Comparison of ENCODE assay signal across 8 cellular contexts in the genomic region with DNA sequence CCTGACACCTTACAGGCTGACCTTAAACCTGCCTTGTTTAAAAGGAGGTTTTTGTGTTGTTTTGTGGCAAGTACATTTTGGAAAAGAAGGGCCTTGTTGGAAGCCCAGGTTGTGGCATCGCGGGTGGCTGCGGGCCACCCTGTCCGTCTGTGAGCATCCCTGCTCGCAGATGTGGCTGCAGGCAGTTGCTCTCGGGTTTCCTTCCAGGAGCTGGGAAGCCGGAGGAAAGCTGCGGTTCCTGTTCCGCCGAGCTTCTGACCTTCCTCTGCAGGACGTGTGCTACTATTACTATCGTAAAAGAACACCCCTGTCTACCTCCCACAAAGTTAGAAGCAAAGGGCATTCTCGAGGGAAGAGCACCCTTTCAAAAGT. TPM values are rescaled to one million over a fixed set of nuclear protein-coding genes. Genes with fewer than 3 reads are reported as not detected.
A peak's percentile ranks its signal among the peaks of the same experiment; 100 is the strongest.
DNase-seq lines count a peak whose midpoint lies in the region; ATAC-seq and TF ChIP-seq lines count a peak whose summit lies in the region.

No MANE protein-coding gene starts in this region.

- no peaks in the 10 kb centered on the region for H3K27me3 ChIP-seq in OCI-LY3 (ENCODE audit: low read depth, low read length)

- intact Hi-C loops in activated CD4-positive, alpha-beta T cell treated with anti-CD3 and anti-CD28 coated beads for 36 hours (cut with DNase I, micrococcal nuclease), result loop anchor here (1.0 to 10.0 kb wide), 10 partner anchors 48 to 535 kb away; a partner anchor contains a TSS

- peak overlapping the region; percentile 91 for H3K27ac Mint-ChIP-seq in activated CD4-positive, alpha-beta T cell treated with anti-CD3 and anti-CD28 coated beads for 36 hours

- 0 out of 2 replicates have a peak overlapping the region, but pooled peaks have one; percentile 60 for H3K27ac ChIP-seq in OCI-LY3 (ENCODE audit: low read length)

- CTCF ChIA-PET in activated CD4-positive, alpha-beta T cell treated with anti-CD3 and anti-CD28 coated beads for 36 hours (lab: Charles Lee), result interaction anchor here (0.8 to 1.1 kb wide), 2 partner anchors 16 to 332 kb away, joined by 3 read pairs; no protein-coding TSS in a partner anchor

- peak overlapping the region; percentile 89 for H3K4me3 Mint-ChIP-seq in activated CD4-positive, alpha-beta T cell treated with anti-CD3 and anti-CD28 coated beads for 36 hours

- peaks cover 7% of the 10 kb centered on the region for H3K36me3 Mint-ChIP-seq in activated CD4-positive, alpha-beta T cell treated with anti-CD3 and anti-CD28 coated beads for 36 hours (ENCODE audit: low read depth)

- DNase-seq in activated CD4-positive, alpha-beta T cell treated with anti-CD3 and anti-CD28 coated beads for 36 hours, result peak; percentile 41
- DNase-seq in activated CD4-positive, alpha-beta T cell treated with anti-CD3 and anti-CD28 coated beads for 1 hour, result no peak
- DNase-seq in HFF-Myc (ENCODE audit: extremely low read depth, low read depth), result peak; percentile 6
- DNase-seq in choroid plexus epithelial cell (ENCODE audit: low read depth), result peak; percentile 52
- DNase-seq in left lobe of liver (ENCODE audit: low spot score), result peak; percentile 54
- peak; percentile 6 for DNase-seq in stromal cell of bone marrow (ENCODE audit: low read depth)
- no peak for DNase-seq in omental fat pad (ENCODE audit: low spot score)

- ATAC-seq in activated CD4-positive, alpha-beta T cell treated with anti-CD3 and anti-CD28 coated beads for 36 hours, result no peak
- ATAC-seq in left lobe of liver, result peak; percentile 43
- no peak for ATAC-seq in omental fat pad (ENCODE audit: low FRiP score)

- H3K27me3 Mint-ChIP-seq in activated CD4-positive, alpha-beta T cell treated with anti-CD3 and anti-CD28 coated beads for 36 hours, result no peaks in the 10 kb centered on the region

- H3K4me3 ChIP-seq in HFF-Myc (replicated peaks; ENCODE audit: low read depth, low read length), result peak overlapping the region; percentile 87
- peak overlapping the region; percentile 99 for H3K4me3 ChIP-seq in OCI-LY3 (ENCODE audit: low read length)
- peak overlapping the region; percentile 88 for H3K4me3 ChIP-seq in choroid plexus epithelial cell (ENCODE audit: low read depth, low read length)

- peaks cover 30% of the 10 kb centered on the region for H3K4me1 Mint-ChIP-seq in activated CD4-positive, alpha-beta T cell treated with anti-CD3 and anti-CD28 coated beads for 36 hours

- peaks cover 9% of the 10 kb centered on the region for H3K4me1 ChIP-seq in OCI-LY3 (ENCODE audit: low read length)

- TF ChIP-seq CTCF in HFF-Myc (IDR thresholded peaks at IDR 0.05; ENCODE audit: low read depth, low read length, missing control alignments) (peak; percentile 4), OCI-LY3 (IDR thresholded peaks at IDR 0.05; ENCODE audit: low read depth, low read length) (no peak), choroid plexus epithelial cell (conservative IDR thresholded peaks at IDR 0.05; ENCODE audit: low read depth, low read length) (no peak), omental fat pad (IDR thresholded peaks at IDR 0.05) (no peak)

- no peaks in the 10 kb centered on the region for H3K9me3 ChIP-seq in OCI-LY3 (ENCODE audit: insufficient read depth, low read length)

- H3K36me3 ChIP-seq in OCI-LY3 (replicated peaks; ENCODE audit: low read depth, low read length), result peaks cover 3% of the 10 kb centered on the region

- POLR2A ChIA-PET in activated CD4-positive, alpha-beta T cell treated with anti-CD3 and anti-CD28 coated beads for 36 hours (lab: Charles Lee), result no interaction called here

- H2AFZ ChIP-seq in OCI-LY3 (ENCODE audit: low read depth, low read length), result peak overlapping the region; percentile 76; the same call in 1 of the 2 replicates

- peaks cover 28% of the 10 kb centered on the region for H3K79me2 ChIP-seq in OCI-LY3 (ENCODE audit: low read length)

- peak overlapping the region; percentile 95 for H3K4me2 ChIP-seq in OCI-LY3 (ENCODE audit: low read length)

- H3K9ac ChIP-seq in OCI-LY3 (ENCODE audit: low read length), result peak overlapping the region; percentile 94

- peaks cover 1% of the 10 kb centered on the region for H3K9me3 Mint-ChIP-seq in activated CD4-positive, alpha-beta T cell treated with anti-CD3 and anti-CD28 coated beads for 36 hours (ENCODE audit: low read depth)

- 0 out of 2 replicates have a peak, but pooled peaks cover 3% of the 10 kb centered on the region for H4K20me1 ChIP-seq in OCI-LY3 (ENCODE audit: insufficient read depth, low read length)

RNA-seq across cellular contexts. Expression of a gene that starts 0.8 kb away (rescaled TPM):
- 100 to 1,000 TPM in 1 of 2 experiments, 10 to 100 TPM in 1; 78.3 to 104 TPM for total RNA-seq in activated CD4-positive, alpha-beta T cell treated with anti-CD3 and anti-CD28 coated beads for 36 hours
- total RNA-seq in left lobe of liver (27.6 TPM), omental fat pad (10 to 100 TPM; 67.1 to 98.0 (median 87.4) TPM)

RNA-seq across cellular contexts. Expression of a gene that starts 53.3 kb away (rescaled TPM):
- not detected for total RNA-seq in activated CD4-positive, alpha-beta T cell treated with anti-CD3 and anti-CD28 coated beads for 36 hours
- total RNA-seq in left lobe of liver (not detected), omental fat pad (not detected)

Comparison
In these comparisons a context has a peak if more than half of its experiments do, and no peak if none do; other contexts are left out.
1. DNase-seq: peak in activated CD4-positive, alpha-beta T cell treated with anti-CD3 and anti-CD28 coated beads for 36 hours (single experiment), HFF-Myc (single experiment), choroid plexus epithelial cell (single experiment), left lobe of liver (single experiment) and stromal cell of bone marrow (single experiment); none in activated CD4-positive, alpha-beta T cell treated with anti-CD3 and anti-CD28 coated beads for 1 hour (single experiment) and omental fat pad (single experiment).
2. Peak in every context shown above with its lines, with median percentiles within 50 percentile points of each other: H3K4me3 ChIP-seq.